ENCODE assay signal across 1 cellular context in genomic region chr2:238256594-238257104, GRCh38.
TF ChIP-seq lines count a peak whose summit lies in the region.

No MANE protein-coding gene starts in this region.

TF ChIP-seq in H1, 55 proteins besides CTCF, POLR2A, EP300 and RAD21:
- no peak for TF ChIP-seq KDM4A (IDR thresholded peaks at IDR 0.05; ENCODE audit: low read depth, low read length, severe bottlenecking)
- TF ChIP-seq JUND (IDR thresholded peaks at IDR 0.05; ENCODE audit: low read length), result peak; percentile 56; the same call in 1 of the 2 replicates
- TF ChIP-seq SUZ12 (IDR thresholded peaks at IDR 0.05; ENCODE audit: low read length), result no peak
- TF ChIP-seq TAF7 (optimal IDR thresholded peaks at IDR 0.05; ENCODE audit: borderline replicate concordance, low read depth, low read length), result no peak
- TF ChIP-seq BRCA1 (IDR thresholded peaks at IDR 0.05; ENCODE audit: low read depth, low read length), result no peak
- no peak for TF ChIP-seq SRF (IDR thresholded peaks at IDR 0.05; ENCODE audit: low read depth, low read length)
- TF ChIP-seq BACH1 (IDR thresholded peaks at IDR 0.05; ENCODE audit: low read length), result no peak
- no peak for TF ChIP-seq NRF1 (IDR thresholded peaks at IDR 0.05; ENCODE audit: low read depth, low read length)
- TF ChIP-seq SP2 (IDR thresholded peaks at IDR 0.05; ENCODE audit: low read length), result no peak
- no peak for TF ChIP-seq ATF2 (IDR thresholded peaks at IDR 0.05; ENCODE audit: low read length)
- peak; percentile 74 for TF ChIP-seq CREB1 (IDR thresholded peaks at IDR 0.05)
- TF ChIP-seq E2F6 (IDR thresholded peaks at IDR 0.05), result no peak
- TF ChIP-seq MAX (IDR thresholded peaks at IDR 0.05), result 0 out of 2 replicates have a peak, but pooled peaks have one; percentile 28
- no peak for TF ChIP-seq RBBP5 (IDR thresholded peaks at IDR 0.05; ENCODE audit: borderline replicate concordance, low read depth, low read length)
- no peak for TF ChIP-seq SIN3A (conservative IDR thresholded peaks at IDR 0.05 in 1 of 2, IDR thresholded peaks at IDR 0.05 in 1 of 2; ENCODE audit: low read depth in 1 of 2, low read length in 2 of 2)
- no peak for TF ChIP-seq TCF12 (IDR thresholded peaks at IDR 0.05; ENCODE audit: low read depth, low read length)
- no peak for TF ChIP-seq RFX5 (IDR thresholded peaks at IDR 0.05; ENCODE audit: borderline replicate concordance, low read depth, low read length)
- no peak for TF ChIP-seq USF2 (IDR thresholded peaks at IDR 0.05; ENCODE audit: low read length)
- peak; percentile 84 for TF ChIP-seq CEBPB (IDR thresholded peaks at IDR 0.05; ENCODE audit: low read depth, low read length)
- no peak for TF ChIP-seq SP4 (IDR thresholded peaks at IDR 0.05; ENCODE audit: low read length)
- no peak for TF ChIP-seq CTBP2 (IDR thresholded peaks at IDR 0.05; ENCODE audit: borderline replicate concordance, insufficient read depth, insufficient read length, low read length)
- no peak for TF ChIP-seq POU5F1 (IDR thresholded peaks at IDR 0.05; ENCODE audit: low read depth, low read length)
- TF ChIP-seq SAP30 (IDR thresholded peaks at IDR 0.05; ENCODE audit: insufficient read depth, insufficient replicate concordance, low read length), result no peak
- peak; percentile 61; the same call in 1 of the 2 replicates for TF ChIP-seq YY1 (IDR thresholded peaks at IDR 0.05; ENCODE audit: low read depth, low read length)
- TF ChIP-seq NANOG (IDR thresholded peaks at IDR 0.05; ENCODE audit: insufficient read depth, low read depth, low read length, poor library complexity, severe bottlenecking), result peak; percentile 2
- TF ChIP-seq GABPA (IDR thresholded peaks at IDR 0.05; ENCODE audit: borderline replicate concordance, insufficient read depth, low read length), result peak; percentile 61; the same call in 1 of the 2 replicates
- TF ChIP-seq EZH2 (IDR thresholded peaks at IDR 0.05; ENCODE audit: low read depth, low read length, severe bottlenecking), result no peak
